Comparison of ENCODE assay signal across 8 cellular contexts in genomic region chr7:17946591-17946990, GRCh38. TPM values are rescaled to one million over a fixed set of nuclear protein-coding genes. Genes with fewer than 3 reads are reported as not detected.
DNase-seq lines count a peak whose midpoint lies in the region; ATAC-seq and TF ChIP-seq lines count a peak whose summit lies in the region.

No MANE protein-coding gene starts in this region.

- H3K36me3 ChIP-seq in psoas muscle (ENCODE audit: insufficient read depth in 1 of 2, low read depth in 1 of 2) = no peaks in the 10 kb centered on the region

- CTCF ChIA-PET in activated CD4-positive, alpha-beta T cell treated with anti-CD3 and anti-CD28 coated beads, Interleukin-2, amount 10 ng/mL, durations not matched to agents 7 days and 5 days (lab: Charles Lee) = no interaction called here

- TF ChIP-seq CTCF in psoas muscle (IDR thresholded peaks at IDR 0.05) = no peak

- POLR2A ChIA-PET in activated CD4-positive, alpha-beta T cell treated with anti-CD3 and anti-CD28 coated beads, Interleukin-2, amount 10 ng/mL, durations not matched to agents 7 days and 5 days (lab: Charles Lee) = no interaction called here

- peak overlapping the region; percentile 46 for H3K4me3 Mint-ChIP-seq in activated CD4-positive, alpha-beta T cell treated with anti-CD3 and anti-CD28 coated beads, Interleukin-2, amount 10 ng/mL, durations not matched to agents 7 days and 5 days

- H3K36me3 Mint-ChIP-seq in activated CD4-positive, alpha-beta T cell treated with anti-CD3 and anti-CD28 coated beads, Interleukin-2, amount 10 ng/mL, durations not matched to agents 7 days and 5 days (ENCODE audit: low read depth) = no peaks in the 10 kb centered on the region

- H3K4me3 ChIP-seq in psoas muscle = peak overlapping the region; percentile 7

- peaks cover 0 to 3% (median 0%) of the 10 kb centered on the region in 3 donors for H3K27me3 ChIP-seq in psoas muscle (ENCODE audit: insufficient read depth in 3 of 3, low read length in 2 of 3)

- no peaks in the 10 kb centered on the region for H3K9me3 Mint-ChIP-seq in activated CD4-positive, alpha-beta T cell treated with anti-CD3 and anti-CD28 coated beads, Interleukin-2, amount 10 ng/mL, durations not matched to agents 7 days and 5 days

- no peaks in the 10 kb centered on the region for H3K9me3 ChIP-seq in psoas muscle

- 38 to 68% (median 59%) methylated on average over 1 of the region's 1 CpG for WGBS in psoas muscle, 3 donors

- H3K27me3 Mint-ChIP-seq in activated CD4-positive, alpha-beta T cell treated with anti-CD3 and anti-CD28 coated beads, Interleukin-2, amount 10 ng/mL, durations not matched to agents 7 days and 5 days = peaks cover 4% of the 10 kb centered on the region

- ATAC-seq in HG02759 (IDR thresholded peaks at IDR 0.05; ENCODE audit: unreplicated experiment) (peak; percentile 77), psoas muscle (no peak)

- no peak overlapping the region for H3K27ac ChIP-seq in psoas muscle

- peaks cover 22% of the 10 kb centered on the region for H3K4me1 Mint-ChIP-seq in activated CD4-positive, alpha-beta T cell treated with anti-CD3 and anti-CD28 coated beads, Interleukin-2, amount 10 ng/mL, durations not matched to agents 7 days and 5 days

- H3K4me1 ChIP-seq in psoas muscle = peaks cover 3% of the 10 kb centered on the region

- H3K27ac Mint-ChIP-seq in activated CD4-positive, alpha-beta T cell treated with anti-CD3 and anti-CD28 coated beads, Interleukin-2, amount 10 ng/mL, durations not matched to agents 7 days and 5 days = no peak overlapping the region

- intact Hi-C loops in psoas muscle (cut with DNase I) = no loop called here

- DNase-seq in activated CD4-positive, alpha-beta T cell treated with anti-CD3 and anti-CD28 coated beads, Interleukin-2, amount 10 ng/mL, durations not matched to agents 7 days and 5 days = no peak
- no peak for DNase-seq in activated CD4-positive, alpha-beta T cell treated with anti-CD3 and anti-CD28 coated beads for 48 hours
- peak; percentile 64 for DNase-seq in NOMO-1 treated with DMSO at 0.1 percent for 48 hours (lab: John Stamatoyannopoulos, UW; ENCODE audit: unreplicated experiment)
- DNase-seq in psoas muscle = no peak
- DNase-seq in OCI-M2 (lab: John Stamatoyannopoulos, UW; ENCODE audit: unreplicated experiment) = no peak
- no peak for DNase-seq in SHP77 treated with DMSO at 0.1 percent for 48 hours (lab: John Stamatoyannopoulos, UW)
- DNase-seq in SKM-1 (lab: John Stamatoyannopoulos, UW; ENCODE audit: unreplicated experiment) = no peak

RNA-seq across cellular contexts. Expression of gene SNX13, which starts 6.3 kb away (rescaled TPM):
- total RNA-seq in activated CD4-positive, alpha-beta T cell treated with anti-CD3 and anti-CD28 coated beads, Interleukin-2, amount 10 ng/mL, durations not matched to agents 7 days and 5 days = 10 to 100 TPM; 25.3 to 26.3 TPM
- 10 to 100 TPM; 37.5 to 59.2 (median 44.7) TPM for total RNA-seq in psoas muscle
- polyA plus RNA-seq in psoas muscle = 10 to 100 TPM in 2 of 3 donors, 1 to 10 TPM in 1; 8.0 to 29.4 (median 13.9) TPM
